In genomic region chr1:22362626-22363402, GRCh38 we compare ENCODE assay signal across 31 cellular contexts.
"Had no signal": no experiment of that assay in that cellular context is flagged by ENCODE, and none has a peak within 500 bp of the region (broad histone marks: within the 10 kb centered on the region; RNA-seq: fewer than 3 reads in every experiment).

No MANE protein-coding gene starts in this region.

- DNase-seq: activated B cell treated with CpG ODN at 0.5 μM for 24 hours; activated CD4-positive, alpha-beta T cell treated with anti-CD3 and anti-CD28 coated beads for 1 hour; activated CD4-positive, alpha-beta T cell treated with anti-CD3 and anti-CD28 coated beads, Interleukin-2, amount 10 ng/mL, durations not matched to agents 24 days and 14 days; activated CD4-positive, alpha-beta T cell treated with anti-CD3 and anti-CD28 coated beads, Interleukin-2, amount 50 U/mL, for 48 hours; activated CD8-positive, alpha-beta memory T cell treated with anti-CD3 and anti-CD28 coated beads, Interleukin-2, amount 10 ng/mL, durations not matched to agents 7 days and 5 days; activated effector memory CD4-positive, alpha-beta T cell treated with anti-CD3 and anti-CD28 coated beads, Interleukin-2, amount 50 U/mL, for 16 hours; activated naive CD4-positive, alpha-beta T cell treated with Interleukin-2 at 50 U/mL for 16 hours; activated naive CD8-positive, alpha-beta T cell treated with anti-CD3 and anti-CD28 coated beads, Interleukin-2, amount 50 U/mL, for 24 hours; activated T-cell treated with anti-CD3 and anti-CD28 coated beads, Interleukin-2, amount 50 U/mL, for 24 hours; amniotic stem cell; body of pancreas; Karpas-422; MM.1S; NCI-H1105; NCI-H1436 treated with DMSO at 0.1 percent for 48 hours; NCI-H187; NCI-H2081 treated with DMSO at 0.1 percent for 48 hours; NCI-H2171; NCI-H2227 treated with DMSO at 0.1 percent for 48 hours; NCI-H446 treated with DMSO at 0.1 percent for 48 hours; NCI-H524 treated with DMSO at 0.1 percent for 48 hours; NCI-H774; NK-92 treated with Interleukin-12 subunit alpha and Interleukin-12 subunit beta, amount 100 ng/mL, for 24 hours; Peyer's patch; Right ventricle myocardium superior; SJCRH30; T-helper 17 cell; T-helper 9 cell had no signal

- H3K36me3 ChIP-seq: ascending aorta, Peyer's patch, SJCRH30 had no signal

- H3K4me3 ChIP-seq: ascending aorta, body of pancreas, Peyer's patch, SJCRH30 had no signal

- H3K9me3 ChIP-seq: ascending aorta, body of pancreas, Peyer's patch, SJCRH30 had no signal

- ATAC-seq: activated CD8-positive, alpha-beta memory T cell treated with anti-CD3 and anti-CD28 coated beads, Interleukin-2, amount 10 ng/mL, durations not matched to agents 7 days and 5 days; activated naive CD4-positive, alpha-beta T cell treated with anti-CD3 and anti-CD28 coated beads, Interleukin-2, amount 50 U/mL, for 72 hours; activated naive CD8-positive, alpha-beta T cell treated with anti-CD3 and anti-CD28 coated beads, Interleukin-2, amount 50 U/mL, for 24 hours; body of pancreas; T-helper 17 cell had no signal

- H3K27me3 ChIP-seq: ascending aorta, body of pancreas, Peyer's patch had no signal

- H3K4me1 ChIP-seq: ascending aorta, Peyer's patch, SJCRH30 had no signal

- H3K27ac ChIP-seq: ascending aorta, body of pancreas, Peyer's patch, RWPE1, SJCRH30 had no signal
